8 cellular contexts compared by ENCODE assay signal in genomic region chr17:79008666-79009387, GRCh38. TPM values are rescaled to one million over a fixed set of nuclear protein-coding genes. Genes with fewer than 3 reads are reported as not detected.
DNase-seq lines count a peak whose midpoint lies in the region; ATAC-seq and TF ChIP-seq lines count a peak whose summit lies in the region.

No MANE protein-coding gene starts in this region.

- peak overlapping the region; percentile 93 for H3K27ac Mint-ChIP-seq in activated CD8-positive, alpha-beta memory T cell treated with anti-CD3 and anti-CD28 coated beads, Interleukin-2, amount 10 ng/mL, durations not matched to agents 7 days and 5 days

- ATAC-seq in activated CD8-positive, alpha-beta memory T cell treated with anti-CD3 and anti-CD28 coated beads, Interleukin-2, amount 10 ng/mL, durations not matched to agents 7 days and 5 days, result peak; percentile 4
- ATAC-seq in lower lobe of right lung (no peak), upper lobe of right lung (no peak), HG03432 (IDR thresholded peaks at IDR 0.05; ENCODE audit: unreplicated experiment) (no peak)

- intact Hi-C loops in lower lobe of right lung (cut with DNase I) (no loop called here), upper lobe of right lung (cut with DNase I) (no loop called here)

- peaks cover 3% of the 10 kb centered on the region for H3K36me3 Mint-ChIP-seq in activated CD8-positive, alpha-beta memory T cell treated with anti-CD3 and anti-CD28 coated beads, Interleukin-2, amount 10 ng/mL, durations not matched to agents 7 days and 5 days

- H3K4me3 Mint-ChIP-seq in activated CD8-positive, alpha-beta memory T cell treated with anti-CD3 and anti-CD28 coated beads, Interleukin-2, amount 10 ng/mL, durations not matched to agents 7 days and 5 days, result peak overlapping the region; percentile 85

- CTCF ChIA-PET in activated CD8-positive, alpha-beta memory T cell treated with anti-CD3 and anti-CD28 coated beads, Interleukin-2, amount 10 ng/mL, durations not matched to agents 7 days and 5 days (lab: Charles Lee), result interaction anchor here (0.6 to 1.5 kb wide), 4 partner anchors 34 to 65 kb away, joined by 3 to 4 read pairs (median 4); no protein-coding TSS in a partner anchor

- no peaks in the 10 kb centered on the region for H3K27me3 ChIP-seq in brain microvascular endothelial cell (replicated peaks)
- no peaks in the 10 kb centered on the region for H3K27me3 ChIP-seq in lower lobe of right lung (ENCODE audit: low read depth)
- no peaks in the 10 kb centered on the region for H3K27me3 ChIP-seq in upper lobe of right lung

- H3K4me1 ChIP-seq in lower lobe of right lung (peaks cover 46% of the 10 kb centered on the region), upper lobe of right lung (peaks cover 44% of the 10 kb centered on the region)

- DNase-seq in activated CD8-positive, alpha-beta memory T cell treated with anti-CD3 and anti-CD28 coated beads, Interleukin-2, amount 10 ng/mL, durations not matched to agents 7 days and 5 days, result no peak
- no peak for DNase-seq in activated CD8-positive, alpha-beta memory T cell treated with anti-CD3 and anti-CD28 coated beads, Interleukin-2, amount 50 U/mL, for 48 hours
- no peak for DNase-seq in brain microvascular endothelial cell
- no peak for DNase-seq in lower lobe of right lung
- DNase-seq in upper lobe of right lung, result peak; percentile 37
- DNase-seq in NOMO-1 treated with DMSO at 0.1 percent for 48 hours (lab: John Stamatoyannopoulos, UW; ENCODE audit: unreplicated experiment), result no peak
- no peak for DNase-seq in NCI-H187 (lab: John Stamatoyannopoulos, UW)

- peak overlapping the region; percentile 92 for H3K4me3 ChIP-seq in brain microvascular endothelial cell (ENCODE audit: low read depth, low read length)
- peak overlapping the region; percentile 75 for H3K4me3 ChIP-seq in lower lobe of right lung
- H3K4me3 ChIP-seq in upper lobe of right lung, result peak overlapping the region; percentile 74

- peaks cover 44% of the 10 kb centered on the region for H3K4me1 Mint-ChIP-seq in activated CD8-positive, alpha-beta memory T cell treated with anti-CD3 and anti-CD28 coated beads, Interleukin-2, amount 10 ng/mL, durations not matched to agents 7 days and 5 days

- H3K27ac ChIP-seq in brain microvascular endothelial cell, result peak overlapping the region; percentile 66
- peak overlapping the region; percentile 94 for H3K27ac ChIP-seq in lower lobe of right lung
- H3K27ac ChIP-seq in upper lobe of right lung, result peak overlapping the region; percentile 89

- no peak for TF ChIP-seq CTCF in brain microvascular endothelial cell (IDR thresholded peaks at IDR 0.05; ENCODE audit: low read depth, low read length, missing control alignments)
- TF ChIP-seq CTCF in lower lobe of right lung (IDR thresholded peaks at IDR 0.05), result no peak
- TF ChIP-seq CTCF in upper lobe of right lung (IDR thresholded peaks at IDR 0.05), result no peak

- H3K9me3 Mint-ChIP-seq in activated CD8-positive, alpha-beta memory T cell treated with anti-CD3 and anti-CD28 coated beads, Interleukin-2, amount 10 ng/mL, durations not matched to agents 7 days and 5 days (ENCODE audit: low read depth), result no peaks in the 10 kb centered on the region

- H3K9me3 ChIP-seq in lower lobe of right lung (no peaks in the 10 kb centered on the region), upper lobe of right lung (no peaks in the 10 kb centered on the region)

- H3K36me3 ChIP-seq in brain microvascular endothelial cell (replicated peaks), result peaks cover 4% of the 10 kb centered on the region
- H3K36me3 ChIP-seq in lower lobe of right lung, result no peaks in the 10 kb centered on the region
- no peaks in the 10 kb centered on the region for H3K36me3 ChIP-seq in upper lobe of right lung

- in situ Hi-C loops in brain microvascular endothelial cell (cut with HindIII; ENCODE audit: low pct_ligation_motif_present, low sequenced_read_pairs), result no loop called here

- peaks cover 9% of the 10 kb centered on the region for H3K27me3 Mint-ChIP-seq in activated CD8-positive, alpha-beta memory T cell treated with anti-CD3 and anti-CD28 coated beads, Interleukin-2, amount 10 ng/mL, durations not matched to agents 7 days and 5 days

RNA-seq across cellular contexts. Expression of gene CANT1, which starts 0.7 kb away (rescaled TPM):
- total RNA-seq in activated CD8-positive, alpha-beta memory T cell treated with anti-CD3 and anti-CD28 coated beads, Interleukin-2, amount 10 ng/mL, durations not matched to agents 7 days and 5 days, result 10 to 100 TPM; 67.2 to 78.3 TPM
- 54.4 TPM for total RNA-seq in lower lobe of right lung
- total RNA-seq in upper lobe of right lung, result 59.6 TPM

RNA-seq across cellular contexts. Expression of gene C1QTNF1, which starts 15.1 kb away (rescaled TPM):
- total RNA-seq in activated CD8-positive, alpha-beta memory T cell treated with anti-CD3 and anti-CD28 coated beads, Interleukin-2, amount 10 ng/mL, durations not matched to agents 7 days and 5 days, result not detected
- total RNA-seq in lower lobe of right lung (24.9 TPM), upper lobe of right lung (28.3 TPM)

RNA-seq across cellular contexts. Expression of gene LGALS3BP, which starts 29.1 kb away (rescaled TPM):
- 100 to 1,000 TPM in 1 of 2 experiments, 10 to 100 TPM in 1; 75.7 to 162 TPM for total RNA-seq in activated CD8-positive, alpha-beta memory T cell treated with anti-CD3 and anti-CD28 coated beads, Interleukin-2, amount 10 ng/mL, durations not matched to agents 7 days and 5 days
- total RNA-seq in lower lobe of right lung, result 417 TPM
- 405 TPM for total RNA-seq in upper lobe of right lung

Comparison
In these comparisons a context has a peak if more than half of its experiments do, and no peak if none do; other contexts are left out.
1. RNA of gene C1QTNF1, which starts 15.1 kb away (total RNA-seq): 28.3 TPM in upper lobe of right lung (single experiment) and 24.9 TPM in lower lobe of right lung (single experiment); not detected in activated CD8-positive, alpha-beta memory T cell treated with anti-CD3 and anti-CD28 coated beads, Interleukin-2, amount 10 ng/mL, durations not matched to agents 7 days and 5 days; every median in the first group is over 10 times any median in the second.
2. Peak in every context shown above with its lines, with median percentiles within 50 percentile points of each other: H3K27ac ChIP-seq and H3K4me3 ChIP-seq.